Comparison of ENCODE assay signal across 3 cellular contexts in genomic region chr7:2651847-2652735, GRCh38.
TF ChIP-seq lines count a peak whose summit lies in the region.

No MANE protein-coding gene starts in this region.

TF ChIP-seq in SK-N-SH, 30 proteins besides CTCF, POLR2A, EP300 and RAD21:
- peak; percentile 21; the same call in 1 of the 2 replicates for TF ChIP-seq POLR2AphosphoS5 (IDR thresholded peaks at IDR 0.05; ENCODE audit: low read depth, low read length)
- no peak for TF ChIP-seq ELF1 (IDR thresholded peaks at IDR 0.05)

TF ChIP-seq in SK-N-SH treated with all-trans-retinoic acid at 6 μM for 48 hours, 23 proteins besides CTCF, POLR2A, EP300 and RAD21:
- no peak for TF ChIP-seq ISL1 (CRISPR knock-in tag; IDR thresholded peaks at IDR 0.05)
- no peak for TF ChIP-seq TOX (CRISPR knock-in tag; IDR thresholded peaks at IDR 0.05; ENCODE audit: borderline replicate concordance)
- no peak for TF ChIP-seq ESRRG (CRISPR knock-in tag; IDR thresholded peaks at IDR 0.05)
- TF ChIP-seq OSR1 (CRISPR knock-in tag; IDR thresholded peaks at IDR 0.05), result no peak
- TF ChIP-seq ZNF8 (CRISPR knock-in tag; IDR thresholded peaks at IDR 0.05), result no peak
- TF ChIP-seq ZFP30 (CRISPR knock-in tag; IDR thresholded peaks at IDR 0.05), result no peak
- TF ChIP-seq RARB (CRISPR knock-in tag; IDR thresholded peaks at IDR 0.05), result no peak
- TF ChIP-seq CSDC2 (CRISPR knock-in tag; IDR thresholded peaks at IDR 0.05), result no peak
- no peak for TF ChIP-seq PPARA (CRISPR knock-in tag; IDR thresholded peaks at IDR 0.05; ENCODE audit: borderline replicate concordance)
- no peak for TF ChIP-seq SNAI2 (CRISPR knock-in tag; IDR thresholded peaks at IDR 0.05)
- no peak for TF ChIP-seq GLIS3 (CRISPR knock-in tag; IDR thresholded peaks at IDR 0.05)
- TF ChIP-seq PATZ1 (CRISPR knock-in tag; IDR thresholded peaks at IDR 0.05; ENCODE audit: borderline replicate concordance), result no peak

TF ChIP-seq in GM12878, 131 proteins besides CTCF, POLR2A, EP300 and RAD21:
- TF ChIP-seq IKZF1 (conservative IDR thresholded peaks at IDR 0.05), result no peak
- no peak for TF ChIP-seq NRF1 (conservative IDR thresholded peaks at IDR 0.05; ENCODE audit: low read depth, low read length)
- TF ChIP-seq ZBTB40 (IDR thresholded peaks at IDR 0.05; ENCODE audit: borderline replicate concordance), result no peak
- TF ChIP-seq NFYA (IDR thresholded peaks at IDR 0.05; ENCODE audit: borderline replicate concordance, low read depth, low read length), result no peak
- TF ChIP-seq EED (IDR thresholded peaks at IDR 0.05; ENCODE audit: low read depth), result no peak
- TF ChIP-seq SUZ12 (IDR thresholded peaks at IDR 0.05; ENCODE audit: unreplicated experiment), result no peak
- TF ChIP-seq MTA2 (IDR thresholded peaks at IDR 0.05; ENCODE audit: low read depth), result no peak
- no peak for TF ChIP-seq MXI1 (IDR thresholded peaks at IDR 0.05; ENCODE audit: low read depth, low read length)
- TF ChIP-seq POLR2AphosphoS5 (IDR thresholded peaks at IDR 0.05; ENCODE audit: low read length), result no peak
- no peak for TF ChIP-seq NBN (IDR thresholded peaks at IDR 0.05)
- TF ChIP-seq STAT1 (conservative IDR thresholded peaks at IDR 0.05), result no peak
- no peak for TF ChIP-seq IRF3 (IDR thresholded peaks at IDR 0.05)
- TF ChIP-seq SPI1 (IDR thresholded peaks at IDR 0.05; ENCODE audit: borderline replicate concordance, insufficient read depth, low read depth, low read length), result no peak
- TF ChIP-seq LARP7 (IDR thresholded peaks at IDR 0.05), result no peak
- no peak for TF ChIP-seq CUX1 (IDR thresholded peaks at IDR 0.05; ENCODE audit: insufficient replicate concordance, low read depth, low read length)
TF ChIP-seq in GM12878: peak in this region for 0.
